In the genomic region with DNA sequence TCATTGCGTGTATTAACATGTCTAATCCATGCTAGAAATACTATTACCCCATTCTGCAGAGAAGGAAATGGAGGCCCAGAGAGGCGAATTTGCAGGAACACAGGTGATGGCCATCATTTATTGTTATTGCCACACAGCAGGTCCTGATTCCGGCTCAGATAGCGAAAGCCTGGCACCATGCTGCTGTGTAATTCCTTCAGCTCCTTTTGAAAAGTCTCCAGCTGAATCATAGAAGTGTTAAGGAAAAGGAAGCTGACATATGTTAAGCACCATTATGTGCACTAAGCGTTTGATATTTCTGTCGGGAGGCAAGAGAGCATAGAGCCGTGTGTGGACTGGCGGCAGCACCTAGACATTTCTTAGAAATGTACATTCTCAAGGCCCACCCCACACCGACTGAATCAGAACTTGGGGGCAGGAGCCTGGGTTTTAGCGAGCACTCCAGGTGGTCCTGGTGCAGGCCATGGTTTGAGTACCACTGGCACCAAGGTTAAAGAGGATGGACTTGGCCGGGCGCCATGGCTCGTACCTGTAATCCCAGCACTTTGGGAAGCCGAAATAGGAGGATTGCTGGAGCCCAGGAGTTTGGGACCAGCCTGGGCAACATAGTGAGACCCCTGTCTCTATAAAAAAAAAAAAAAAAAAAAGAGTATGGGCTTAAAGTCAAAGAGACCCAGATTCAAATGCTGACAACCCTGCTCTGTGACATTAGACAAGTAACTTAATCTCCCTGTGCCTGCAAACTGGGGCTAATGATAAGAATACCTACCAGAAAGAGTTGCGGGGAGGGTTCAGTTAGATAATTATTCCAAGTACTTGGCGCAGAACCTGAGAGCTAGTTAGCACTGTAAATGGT, we compare ENCODE assay signal across 22 cellular contexts. TPM values are rescaled to one million over a fixed set of nuclear protein-coding genes. Genes with fewer than 3 reads are reported as not detected.
DNase-seq lines count a peak whose midpoint lies in the region; ATAC-seq, FAIRE-seq and TF ChIP-seq lines count a peak whose summit lies in the region.
"Had no signal": no experiment of that assay in that cellular context is flagged by ENCODE, and none has a peak within 500 bp of the region (broad histone marks: within the 10 kb centered on the region; RNA-seq: fewer than 3 reads in every experiment).

No MANE protein-coding gene starts in this region.

- H2BK120ac ChIP-seq in IMR-90 (ENCODE audit: low read depth, low read length) = no peak overlapping the region

- no peak overlapping the region for H4K5ac ChIP-seq in IMR-90 (ENCODE audit: low read depth, low read length)

- H4K91ac ChIP-seq in IMR-90 (ENCODE audit: insufficient read depth, low read depth, low read length) = 0 out of 2 replicates have a peak overlapping the region, but pooled peaks have one; percentile 90

- peak; percentile 64 for FAIRE-seq in endothelial cell of umbilical vein (lab: Jason Lieb, UNC)
- FAIRE-seq: frontal cortex had no signal

- peak overlapping the region; percentile 80; the same call in 1 of the 2 replicates for H3K27ac ChIP-seq in BLaER1
- H3K27ac ChIP-seq in IMR-90 (ENCODE audit: insufficient read depth, low read length) = no peak overlapping the region
- H3K27ac ChIP-seq in RWPE1 = peak overlapping the region; percentile 85; the same call in 1 of the 2 replicates
- no peak overlapping the region for H3K27ac ChIP-seq in endothelial cell of umbilical vein (ENCODE audit: insufficient read depth, low read depth, low read length)
- H3K27ac ChIP-seq in spleen = no peak overlapping the region
- H3K27ac ChIP-seq: neutrophil, tibial artery had no signal

- no peak overlapping the region for H3K23ac ChIP-seq in IMR-90 (ENCODE audit: low read depth, low read length)

- no peaks in the 10 kb centered on the region for H3K36me3 Mint-ChIP-seq in natural killer cell
- H3K36me3 Mint-ChIP-seq: CD4-positive, CD25-positive, alpha-beta regulatory T cell had no signal

- TF ChIP-seq POLR2A in IMR-90 (IDR thresholded peaks at IDR 0.05; ENCODE audit: low read depth, low read length) (no peak), endothelial cell of umbilical vein (IDR thresholded peaks at IDR 0.05; ENCODE audit: low read depth, low read length) (no peak), spleen (IDR thresholded peaks at IDR 0.05) (no peak)

- DNase-seq in IMR-90 = peak; percentile 19
- DNase-seq in RWPE1 (ENCODE audit: low spot score) = no peak
- DNase-seq in endothelial cell of umbilical vein (ENCODE audit: low read depth, low spot score) = no peak
- DNase-seq in NOMO-1 (lab: John Stamatoyannopoulos, UW; ENCODE audit: unreplicated experiment in 2 of 2) = no peak
- DNase-seq in spleen = no peak
- no peak for DNase-seq in natural killer cell
- DNase-seq: activated naive CD4-positive, alpha-beta T cell treated with Interleukin-2 at 50 U/mL for 16 hours; activated T-cell treated with anti-CD3 and anti-CD28 coated beads, Interleukin-2, amount 50 U/mL, for 48 hours; caudate nucleus; CD4-positive, CD25-positive, alpha-beta regulatory T cell; DMS53; islet precursor cell; KG1; NCI-H524 treated with DMSO at 0.1 percent for 48 hours; stimulated activated CD4-positive, alpha-beta T cell treated with anti-CD3 and anti-CD28 coated beads, Interleukin-4, amount 100 ng/mL, for 4 hours; T1000; tibial artery had no signal

- H3K4me3 ChIP-seq in BLaER1 (no peak overlapping the region; the same call in 1 of the 2 replicates), IMR-90 (ENCODE audit: insufficient read depth, low read depth, low read length) (no peak overlapping the region), endothelial cell of umbilical vein (replicated peaks in 1 of 3; ENCODE audit: insufficient read depth in 1 of 3, low read depth in 1 of 3, low read length in 3 of 3) (no peak overlapping the region), spleen (no peak overlapping the region)
- H3K4me3 ChIP-seq: tibial artery had no signal

- H3K79me2 ChIP-seq in endothelial cell of umbilical vein (ENCODE audit: control insufficient read depth, insufficient read depth, low read length) = no peaks in the 10 kb centered on the region

- no peaks in the 10 kb centered on the region for H3K4me1 Mint-ChIP-seq in natural killer cell
- H3K4me1 Mint-ChIP-seq: CD4-positive, CD25-positive, alpha-beta regulatory T cell had no signal

- no peak overlapping the region for H3K56ac ChIP-seq in IMR-90 (ENCODE audit: extremely low read depth, insufficient read depth, low read length)

- H3K9me3 ChIP-seq in BLaER1 (no peaks in the 10 kb centered on the region), IMR-90 (ENCODE audit: control insufficient read depth, insufficient read depth, low read length) (no peaks in the 10 kb centered on the region), endothelial cell of umbilical vein (replicated peaks; ENCODE audit: control insufficient read depth, insufficient read depth, low read length) (no peaks in the 10 kb centered on the region), spleen (no peaks in the 10 kb centered on the region)
- H3K9me3 ChIP-seq: neutrophil, tibial artery had no signal

- no peak overlapping the region for H3K4me3 Mint-ChIP-seq in natural killer cell
- H3K4me3 Mint-ChIP-seq: CD4-positive, CD25-positive, alpha-beta regulatory T cell; stimulated activated naive CD8-positive, alpha-beta T cell treated with anti-CD3 and anti-CD28 coated beads, Interleukin-15, Interleukin-2, amounts not matched to agents 100 ng/mL and 50 ng/mL, for 24 hours had no signal

- H3K27me3 Mint-ChIP-seq in natural killer cell (ENCODE audit: low read depth in 2 of 2) = peaks cover 0 to 1% of the 10 kb centered on the region in 2 donors
- H3K27me3 Mint-ChIP-seq: stimulated activated naive CD8-positive, alpha-beta T cell treated with anti-CD3 and anti-CD28 coated beads, Interleukin-15, Interleukin-2, amounts not matched to agents 100 ng/mL and 50 ng/mL, for 24 hours had no signal

- POLR2A ChIA-PET in IMR-90 (lab: Charles Lee; ENCODE audit: unreplicated experiment) (no interaction called here), RWPE1 (lab: Yijun Ruan, JAX; ENCODE audit: low non-redundant PET) (interaction anchor here (1.2 kb wide), 1 partner anchor 53 kb away, joined by 4 read pairs; a partner anchor contains a TSS), endothelial cell of umbilical vein (lab: Charles Lee) (no interaction called here)

- H3K18ac ChIP-seq in IMR-90 (ENCODE audit: low read depth, low read length) = no peak overlapping the region

- H3K36me3 ChIP-seq in BLaER1 = no peaks in the 10 kb centered on the region
- H3K36me3 ChIP-seq in IMR-90 (ENCODE audit: control insufficient read depth, insufficient read depth, low read length) = no peaks in the 10 kb centered on the region
- H3K36me3 ChIP-seq in endothelial cell of umbilical vein (ENCODE audit: control insufficient read depth in 2 of 2, extremely low read depth in 1 of 2, insufficient read depth in 2 of 2, low read length in 2 of 2) = no peaks in the 10 kb centered on the region
- H3K36me3 ChIP-seq in spleen = no peaks in the 10 kb centered on the region
- H3K36me3 ChIP-seq: neutrophil, tibial artery had no signal

- H2BK15ac ChIP-seq in IMR-90 (ENCODE audit: low read depth, low read length) = peak overlapping the region; percentile 82; the same call in 1 of the 3 replicates

- H2BK20ac ChIP-seq in IMR-90 (ENCODE audit: low read depth, low read length) = 0 out of 2 replicates have a peak overlapping the region, but pooled peaks have one; percentile 10

- WGBS in IMR-90 (ENCODE audit: extremely low coverage in 2 of 2, insufficient read length in 1 of 2), 2 experiments = 75% methylated on average over 4 of the region's 16 CpGs; no CpG with 5 or more reads in 1 of the 2 experiments
- 86 to 90% (median 88%) methylated on average over 16 of the region's 16 CpGs for WGBS in spleen, 5 donors

- no peak overlapping the region for H3K4ac ChIP-seq in IMR-90 (ENCODE audit: low read depth, low read length)

- no peak for TF ChIP-seq CTCF in IMR-90 (conservative IDR thresholded peaks at IDR 0.05; ENCODE audit: low read depth, low read length)
- no peak for TF ChIP-seq CTCF in RWPE1 (conservative IDR thresholded peaks at IDR 0.05; ENCODE audit: low read depth)
- no peak for TF ChIP-seq CTCF in endothelial cell of umbilical vein (IDR thresholded peaks at IDR 0.05; ENCODE audit: extremely low read depth in 1 of 2, insufficient read depth in 1 of 2, low read depth in 1 of 2, low read length in 2 of 2)
- TF ChIP-seq CTCF in spleen (IDR thresholded peaks at IDR 0.05 in 8 of 11, conservative IDR thresholded peaks at IDR 0.05 in 3 of 11) = no peak
- TF ChIP-seq CTCF in natural killer cell (IDR thresholded peaks at IDR 0.05) = no peak

- peaks cover 0 to 3% of the 10 kb centered on the region in 2 experiments; a peak in 1 of 4 replicates for H3K79me1 ChIP-seq in IMR-90 (ENCODE audit: low read depth in 1 of 2, low read length in 2 of 2)

- no peak for ATAC-seq in IMR-90 (ENCODE audit: low read depth)
- ATAC-seq in natural killer cell = no peak
- ATAC-seq in GM18858 (IDR thresholded peaks at IDR 0.05; ENCODE audit: unreplicated experiment) = no peak

- H4K20me1 ChIP-seq in BLaER1 = no peaks in the 10 kb centered on the region
- H4K20me1 ChIP-seq in IMR-90 (ENCODE audit: insufficient read depth, low read length) = no peaks in the 10 kb centered on the region
- H4K20me1 ChIP-seq in endothelial cell of umbilical vein (replicated peaks; ENCODE audit: control insufficient read depth, extremely low read depth, insufficient read depth, low read length) = no peaks in the 10 kb centered on the region

- no peak for TF ChIP-seq RAD21 in IMR-90 (IDR thresholded peaks at IDR 0.05; ENCODE audit: low read length)

- peak overlapping the region; percentile 56; the same call in 1 of the 2 replicates for H2AK5ac ChIP-seq in IMR-90 (ENCODE audit: low read depth, low read length)

- no peak overlapping the region for H2AFZ ChIP-seq in IMR-90 (replicated peaks; ENCODE audit: low read length, poor library complexity)
- H2AFZ ChIP-seq in endothelial cell of umbilical vein (ENCODE audit: low read depth, low read length) = no peak overlapping the region

- no peaks in the 10 kb centered on the region for H3K9me3 Mint-ChIP-seq in natural killer cell
- H3K9me3 Mint-ChIP-seq: CD4-positive, CD25-positive, alpha-beta regulatory T cell; stimulated activated naive CD8-positive, alpha-beta T cell treated with anti-CD3 and anti-CD28 coated beads, Interleukin-15, Interleukin-2, amounts not matched to agents 100 ng/mL and 50 ng/mL, for 24 hours had no signal

- no peak overlapping the region for H2AK9ac ChIP-seq in IMR-90 (replicated peaks; ENCODE audit: low read depth, low read length, poor library complexity)

- no peak overlapping the region for H4K8ac ChIP-seq in IMR-90 (ENCODE audit: low read depth in 2 of 2, low read length in 2 of 2)

- intact Hi-C loops in IMR-90 (cut with micrococcal nuclease) (loop anchor here (5.0 kb wide), 1 partner anchor 337 kb away; no protein-coding TSS in a partner anchor), endothelial cell of umbilical vein (cut with micrococcal nuclease) (no loop called here), spleen (cut with DNase I; ENCODE audit: low total_unique reads) (no loop called here), natural killer cell (cut with micrococcal nuclease) (no loop called here)

- CTCF ChIA-PET in IMR-90 (lab: Yijun Ruan, JAX) (interaction anchor here (1.9 kb wide), 1 partner anchor 19 kb away, joined by 4 read pairs; no protein-coding TSS in a partner anchor), RWPE1 (lab: Yijun Ruan, JAX) (interaction anchor here (0.6 to 1.2 kb wide), 4 partner anchors 13 to 56 kb away, joined by 3 to 4 read pairs (median 3); no protein-coding TSS in a partner anchor), endothelial cell of umbilical vein (lab: Charles Lee) (interaction anchor here (0.6 to 2.4 kb wide), 9 partner anchors 9 to 362 kb away, joined by 3 to 7 read pairs (median 3); a partner anchor contains a TSS)

- peak overlapping the region; percentile 82 for H3K4me2 ChIP-seq in BLaER1
- no peak overlapping the region for H3K4me2 ChIP-seq in IMR-90 (ENCODE audit: low read depth, low read length)
- no peak overlapping the region for H3K4me2 ChIP-seq in endothelial cell of umbilical vein (ENCODE audit: insufficient read depth, low read length)

- H3K14ac ChIP-seq in IMR-90 (replicated peaks; ENCODE audit: low read depth, low read length) = no peak overlapping the region

- H3K4me1 ChIP-seq in BLaER1 (peaks cover 89% of the 10 kb centered on the region), IMR-90 (ENCODE audit: control insufficient read depth, insufficient read depth, low read length) (peaks cover 35% of the 10 kb centered on the region), endothelial cell of umbilical vein (ENCODE audit: control insufficient read depth, extremely low read depth, insufficient read depth, low read length) (peaks cover 3% of the 10 kb centered on the region), spleen (peaks cover 0 to 40% (median 14%) of the 10 kb centered on the region in 6 donors)

- in situ Hi-C loops in IMR-90 (cut with MboI; ENCODE audit: low sequenced_read_pairs) = loop anchor here (5.0 kb wide), 1 partner anchor 52 kb away; a partner anchor contains a TSS

- H3K9me1 ChIP-seq in IMR-90 (ENCODE audit: insufficient read depth, low read length) (0 out of 2 replicates have a peak, but pooled peaks cover 2% of the 10 kb centered on the region), endothelial cell of umbilical vein (replicated peaks; ENCODE audit: control insufficient read depth, extremely low read depth, insufficient read depth, low read length) (no peaks in the 10 kb centered on the region)

- H3K9ac ChIP-seq in BLaER1 (peak overlapping the region; percentile 73; the same call in 1 of the 2 replicates), IMR-90 (ENCODE audit: low read depth, low read length) (no peak overlapping the region), endothelial cell of umbilical vein (replicated peaks; ENCODE audit: extremely low read depth, insufficient read depth, low read length) (no peak overlapping the region)

- no peak overlapping the region for H3K27ac Mint-ChIP-seq in natural killer cell
- H3K27ac Mint-ChIP-seq: CD4-positive, CD25-positive, alpha-beta regulatory T cell; stimulated activated naive CD8-positive, alpha-beta T cell treated with anti-CD3 and anti-CD28 coated beads, Interleukin-15, Interleukin-2, amounts not matched to agents 100 ng/mL and 50 ng/mL, for 24 hours had no signal

- H2BK5ac ChIP-seq in IMR-90 (ENCODE audit: low read depth, low read length, poor library complexity, severe bottlenecking) = no peak overlapping the region

- H3K27me3 ChIP-seq in BLaER1 = no peaks in the 10 kb centered on the region
- no peaks in the 10 kb centered on the region for H3K27me3 ChIP-seq in IMR-90 (ENCODE audit: control insufficient read depth, insufficient read depth, low read length)
- H3K27me3 ChIP-seq in endothelial cell of umbilical vein (ENCODE audit: control insufficient read depth in 2 of 2, insufficient read depth in 2 of 2, low read length in 2 of 2) = peaks cover 0 to 3% of the 10 kb centered on the region in 2 experiments
- H3K27me3 ChIP-seq in spleen (replicated peaks in 1 of 7) = peaks cover 0 to 5% (median 0%) of the 10 kb centered on the region in 7 donors
- H3K27me3 ChIP-seq: neutrophil, tibial artery had no signal

- BruUV-seq in IMR-90 (replicated peaks; lab: Mats Ljungman, UMichigan) (no TSS peak), endothelial cell of umbilical vein (replicated peaks; lab: Mats Ljungman, UMichigan) (no TSS peak)

- dilution Hi-C loops in IMR-90 (cut with HindIII; ENCODE audit: low sequenced_read_pairs, unreplicated experiment) = no loop called here
- dilution Hi-C loops in endothelial cell of umbilical vein (cut with MboI; ENCODE audit: extremely low pct_ligation_motif_present, low sequenced_read_pairs) = no loop called here

RNA-seq across cellular contexts. Expression of a gene that starts 52.2 kb away (rescaled TPM):
- total RNA-seq in IMR-90 (2012; rRNA removed) (1.4 and 1.6 TPM in 2 replicates), endothelial cell of umbilical vein (2.5 and 5.4 TPM in 2 replicates), spleen (10 to 100 TPM in 5 of 7 donors, 1 to 10 TPM in 2; 6.8 to 21.1 (median 15.4) TPM), natural killer cell (under 1 TPM; 0.09 to 0.65 (median 0.09) TPM)
- polyA plus RNA-seq in IMR-90 (2012; rRNA removed) (4.2 and 4.4 TPM in 2 replicates), endothelial cell of umbilical vein (0.39 and 0.57 TPM in 2 replicates), spleen (1 to 10 TPM in 2 of 3 donors, under 1 TPM in 1; 0.74 to 3.2 (median 1.7) TPM)
- 3.2 and 6.3 TPM in 2 replicates for polyA plus RNA-seq in IMR-90 (2012; cell fraction: cytosol; rRNA removed)
- 6.9 and 11.9 TPM in 2 replicates for polyA plus RNA-seq in IMR-90 (2012; cell fraction: nucleus; rRNA removed; ENCODE audit: low replicate concordance)
- 0.37 and 0.45 TPM in 2 replicates for polyA plus RNA-seq in endothelial cell of umbilical vein (2011; cell fraction: cytosol; rRNA removed)
- 0.73 and 0.76 TPM in 2 replicates for polyA plus RNA-seq in endothelial cell of umbilical vein (2011; cell fraction: nucleus; rRNA removed)
- polyA plus RNA-seq in endothelial cell of umbilical vein (2012) = 0.18 and 0.37 TPM in 2 replicates
- 0.39 and 0.49 TPM in 2 replicates for polyA minus RNA-seq in endothelial cell of umbilical vein
- polyA minus RNA-seq in endothelial cell of umbilical vein (2011; cell fraction: cytosol; rRNA and poly(A)+ RNA removed) = 3.7 TPM
- 0.24 and 0.29 TPM in 2 replicates for polyA minus RNA-seq in endothelial cell of umbilical vein (2011; cell fraction: nucleus; rRNA and poly(A)+ RNA removed)
- polyA plus RNA-seq: CD4-positive, CD25-positive, alpha-beta regulatory T cell had no signal

RNA-seq across cellular contexts. Expression of a gene that starts 54.5 kb away (rescaled TPM):
- total RNA-seq in IMR-90 (2012; rRNA removed) = 0.72 and 0.83 TPM in 2 replicates
- polyA plus RNA-seq in IMR-90 (2012; rRNA removed) = 3.0 and 3.8 TPM in 2 replicates
- polyA plus RNA-seq in IMR-90 (2012; cell fraction: cytosol; rRNA removed) = 0.79 and 3.2 TPM in 2 replicates
- 1.6 and 2.4 TPM in 2 replicates for polyA plus RNA-seq in IMR-90 (2012; cell fraction: nucleus; rRNA removed; ENCODE audit: low replicate concordance)
- 3.5 and 5.0 TPM in 2 replicates for total RNA-seq in endothelial cell of umbilical vein
- 8.7 and 9.1 TPM in 2 replicates for polyA plus RNA-seq in endothelial cell of umbilical vein
- 4.0 and 4.3 TPM in 2 replicates for polyA plus RNA-seq in endothelial cell of umbilical vein (2011; cell fraction: cytosol; rRNA removed)
- 2.5 and 3.3 TPM in 2 replicates for polyA plus RNA-seq in endothelial cell of umbilical vein (2011; cell fraction: nucleus; rRNA removed)
- 7.0 and 8.4 TPM in 2 replicates for polyA plus RNA-seq in endothelial cell of umbilical vein (2012)
- 6.4 and 6.9 TPM in 2 replicates for polyA minus RNA-seq in endothelial cell of umbilical vein
- 5.1 TPM for polyA minus RNA-seq in endothelial cell of umbilical vein (2011; cell fraction: cytosol; rRNA and poly(A)+ RNA removed)
- 2.4 and 2.7 TPM in 2 replicates for polyA minus RNA-seq in endothelial cell of umbilical vein (2011; cell fraction: nucleus; rRNA and poly(A)+ RNA removed)
- total RNA-seq in spleen = 10 to 100 TPM in 3 of 7 donors, 1 to 10 TPM in 4; 7.5 to 15.6 (median 9.3) TPM
- polyA plus RNA-seq in spleen = 1 to 10 TPM; 3.3 to 7.7 (median 4.8) TPM
- 1 to 10 TPM; 4.0 to 6.6 (median 5.3) TPM for total RNA-seq in natural killer cell

Comparison
In these comparisons a context has a peak if more than half of its experiments do, and no peak if none do; other contexts are left out.
1. H3K27ac ChIP-seq: peak in BLaER1 (single experiment) and RWPE1 (single experiment); none in IMR-90 (single experiment), endothelial cell of umbilical vein (single experiment) and spleen (0 of 8).